In genomic region chr3:17680530-17680929, GRCh38 we compare ENCODE assay signal across 6 cellular contexts.
"Had no signal": no experiment of that assay in that cellular context is flagged by ENCODE, and none has a peak within 500 bp of the region (broad histone marks: within the 10 kb centered on the region; RNA-seq: fewer than 3 reads in every experiment).

No MANE protein-coding gene starts in this region.

- DNase-seq: H9, HCEC 1CT, IMR-90, KG1 had no signal

- ATAC-seq: GM23338, K562 had no signal

- H3K4me1 Mint-ChIP-seq: H9 had no signal

- H3K4me3 Mint-ChIP-seq: GM23338, H9 had no signal

- H3K9me3 Mint-ChIP-seq: GM23338, H9 had no signal

- H3K27ac Mint-ChIP-seq: GM23338, H9 had no signal
